In the genomic region with DNA sequence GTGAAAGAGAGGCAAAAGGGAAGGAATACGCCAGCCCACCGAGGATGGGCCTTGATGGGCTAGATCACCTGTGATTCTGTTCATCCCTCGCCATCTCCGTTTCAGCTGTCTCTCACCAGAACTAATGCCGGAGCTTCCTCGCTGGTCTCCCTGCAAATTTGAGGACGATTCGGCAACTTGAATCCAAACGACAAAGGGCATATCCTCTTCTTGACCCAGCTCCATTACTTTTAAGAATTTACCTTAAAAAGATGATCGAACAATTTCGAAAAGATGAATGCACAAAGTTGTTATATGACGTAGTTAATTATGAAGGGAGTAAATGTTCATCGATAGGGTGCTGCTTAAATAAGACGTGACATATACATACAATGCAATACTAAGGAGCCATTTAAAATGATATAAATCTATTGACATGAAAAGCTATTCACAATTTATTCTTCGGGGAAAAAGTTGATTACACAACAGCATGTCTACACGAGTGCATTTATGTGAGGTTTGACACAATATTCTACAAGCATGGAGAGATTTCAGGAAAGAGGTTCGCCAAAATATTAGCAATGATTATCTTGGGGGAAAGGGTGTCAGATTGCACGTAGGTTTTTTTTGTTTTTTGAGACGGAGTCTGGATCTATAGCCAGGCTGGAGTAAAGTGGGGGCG, we compare ENCODE assay signal across 8 cellular contexts. TPM values are rescaled to one million over a fixed set of nuclear protein-coding genes. Genes with fewer than 3 reads are reported as not detected.
DNase-seq lines count a peak whose midpoint lies in the region; ATAC-seq, FAIRE-seq and TF ChIP-seq lines count a peak whose summit lies in the region.

No MANE protein-coding gene starts in this region.

- SMC1A ChIA-PET in GM12878 (lab: Charles Lee; ENCODE audit: uncharacterized antibody, unreplicated experiment) = interaction anchor here (0.8 to 1.9 kb wide), 13 partner anchors 10 to 248 kb away, joined by 3 to 9 read pairs (median 4); no protein-coding TSS in a partner anchor

- no peaks in the 10 kb centered on the region for H3K9me3 ChIP-seq in GM12878 (replicated peaks; ENCODE audit: control insufficient read depth, insufficient read depth, low read length)

- ATAC-seq in HG02943 (IDR thresholded peaks at IDR 0.05; ENCODE audit: low read depth, unreplicated experiment) (peak; percentile 15), GM12878 (no peak; the same call in 2 of the 3 replicates)

- TF ChIP-seq EP300 in GM12878 (IDR thresholded peaks at IDR 0.05; ENCODE audit: borderline replicate concordance in 1 of 2, control insufficient read depth in 1 of 2, low read depth in 2 of 2, low read length in 2 of 2) = no peak

- H2AFZ ChIP-seq in GM12878 (ENCODE audit: control insufficient read depth, low read depth, low read length) = peak overlapping the region; percentile 100

- intact Hi-C loops in GM12878 (cut with micrococcal nuclease; ENCODE audit: unreplicated experiment) = no loop called here

- no peak for TF ChIP-seq RAD21 in GM12878 (IDR thresholded peaks at IDR 0.05; ENCODE audit: insufficient read depth, low read depth, low read length)

- H3K4me1 ChIP-seq in GM12878 (ENCODE audit: control insufficient read depth, insufficient read depth, low read length) = no peaks in the 10 kb centered on the region

- H4K20me1 ChIP-seq in GM12878 (ENCODE audit: control insufficient read depth, insufficient read depth) = no peaks in the 10 kb centered on the region

- POLR2A ChIA-PET in GM12878 (lab: Charles Lee) = interaction anchor here (0.9 to 1.5 kb wide), 4 partner anchors 18 to 214 kb away, joined by 3 to 6 read pairs (median 4); no protein-coding TSS in a partner anchor

- H3K4me2 ChIP-seq in GM12878 (ENCODE audit: control insufficient read depth, insufficient read depth) = peak overlapping the region; percentile 70

- H3K79me2 ChIP-seq in GM12878 (ENCODE audit: control insufficient read depth, insufficient read depth, low read length) = peaks cover 17% of the 10 kb centered on the region

- H3K4me3 Mint-ChIP-seq in mesothelial cell of epicardium = peak overlapping the region; percentile 87

- WGBS in GM12878 (ENCODE audit: insufficient coverage, insufficient replicate concordance, low lambda C conversion rate, missing lambda C conversion rate) = 21% methylated on average over 20 of the region's 20 CpGs

- no peaks in the 10 kb centered on the region for H3K27me3 Mint-ChIP-seq in mesothelial cell of epicardium (ENCODE audit: low read depth)

- peak overlapping the region; percentile 47 for H3K27ac ChIP-seq in GM12878 (ENCODE audit: control insufficient read depth, insufficient read depth)

- peak overlapping the region; percentile 81 for H3K4me3 ChIP-seq in GM12864 (ENCODE audit: low read depth, low read length)
- H3K4me3 ChIP-seq in GM12878 = peak overlapping the region; percentile 77

- H3K27me3 ChIP-seq in GM12878 (replicated peaks in 1 of 2; ENCODE audit: control insufficient read depth in 2 of 2, insufficient read depth in 2 of 2, low read length in 1 of 2) = no peaks in the 10 kb centered on the region

- RAD21 ChIA-PET in GM12878 (lab: Charles Lee; ENCODE audit: unreplicated experiment) = interaction anchor here (1.0 to 1.6 kb wide), 7 partner anchors 21 to 214 kb away, joined by 3 to 7 read pairs (median 4); no protein-coding TSS in a partner anchor

- CTCF ChIA-PET in GM12878 (lab: Yijun Ruan, JAX) = interaction anchor here (0.8 to 1.7 kb wide), 6 partner anchors 10 to 120 kb away, joined by 3 to 10 read pairs (median 4); no protein-coding TSS in a partner anchor

- H3K9ac ChIP-seq in GM12878 (ENCODE audit: control insufficient read depth, insufficient read depth, low read length) = peak overlapping the region; percentile 84

- TF ChIP-seq CTCF in GM12864 (IDR thresholded peaks at IDR 0.05; ENCODE audit: low read depth, low read length, missing control alignments) (no peak), GM12878 (IDR thresholded peaks at IDR 0.05 in 2 of 3, conservative IDR thresholded peaks at IDR 0.05 in 1 of 3; ENCODE audit: control insufficient read depth in 2 of 3, extremely low read depth in 1 of 3, insufficient read depth in 1 of 3, low read depth in 3 of 3, low read length in 3 of 3) (no peak), mesothelial cell of epicardium (IDR thresholded peaks at IDR 0.05; ENCODE audit: unreplicated experiment) (no peak)

- no peak for DNase-seq in GM12864 (ENCODE audit: low read depth)
- no peak for DNase-seq in GM12878 (ENCODE audit: low read depth, low spot score)
- no peak for DNase-seq in mesothelial cell of epicardium (ENCODE audit: low spot score in 2 of 2, unreplicated experiment in 2 of 2)
- no peak for DNase-seq in NCI-H1436 (lab: John Stamatoyannopoulos, UW)
- no peak for DNase-seq in activated effector memory CD4-positive, alpha-beta T cell treated with Interleukin-2 at 50 U/mL for 16 hours
- DNase-seq in SW 1271 (lab: John Stamatoyannopoulos, UW) = no peak
- DNase-seq in G401 (ENCODE audit: low spot score) = no peak

- in situ Hi-C loops in GM12878 (cut with MboI) = no loop called here
- in situ Hi-C loops in G401 (cut with HindIII; ENCODE audit: low sequenced_read_pairs) = no loop called here

- no peak for FAIRE-seq in GM12878 (lab: Jason Lieb, UNC)

- peak overlapping the region; percentile 93 for H3K27ac Mint-ChIP-seq in mesothelial cell of epicardium

- TF ChIP-seq POLR2A in GM12878 (IDR thresholded peaks at IDR 0.05; ENCODE audit: low read depth, low read length) = no peak

- H3K36me3 ChIP-seq in GM12878 (ENCODE audit: control insufficient read depth in 2 of 2, insufficient read depth in 2 of 2, low read length in 1 of 2) = no peaks in the 10 kb centered on the region

- H3K9me3 Mint-ChIP-seq in mesothelial cell of epicardium = no peaks in the 10 kb centered on the region

- H3K4me1 Mint-ChIP-seq in mesothelial cell of epicardium = peaks cover 29% of the 10 kb centered on the region

- BruUV-seq in GM12878 (replicated peaks; lab: Mats Ljungman, UMichigan) = TSS peak; percentile 99

- no peaks in the 10 kb centered on the region for H3K36me3 Mint-ChIP-seq in mesothelial cell of epicardium

TF ChIP-seq in GM12878, 131 proteins besides CTCF, POLR2A, EP300 and RAD21 (continues in another document):
- TF ChIP-seq MEF2A (IDR thresholded peaks at IDR 0.05; ENCODE audit: insufficient read depth, low read depth, low read length) = no peak
- TF ChIP-seq FOXK2 (IDR thresholded peaks at IDR 0.05) = no peak
- no peak for TF ChIP-seq DPF2 (IDR thresholded peaks at IDR 0.05)
- TF ChIP-seq NFXL1 (IDR thresholded peaks at IDR 0.05; ENCODE audit: borderline replicate concordance) = no peak
- TF ChIP-seq, protein P1, sequence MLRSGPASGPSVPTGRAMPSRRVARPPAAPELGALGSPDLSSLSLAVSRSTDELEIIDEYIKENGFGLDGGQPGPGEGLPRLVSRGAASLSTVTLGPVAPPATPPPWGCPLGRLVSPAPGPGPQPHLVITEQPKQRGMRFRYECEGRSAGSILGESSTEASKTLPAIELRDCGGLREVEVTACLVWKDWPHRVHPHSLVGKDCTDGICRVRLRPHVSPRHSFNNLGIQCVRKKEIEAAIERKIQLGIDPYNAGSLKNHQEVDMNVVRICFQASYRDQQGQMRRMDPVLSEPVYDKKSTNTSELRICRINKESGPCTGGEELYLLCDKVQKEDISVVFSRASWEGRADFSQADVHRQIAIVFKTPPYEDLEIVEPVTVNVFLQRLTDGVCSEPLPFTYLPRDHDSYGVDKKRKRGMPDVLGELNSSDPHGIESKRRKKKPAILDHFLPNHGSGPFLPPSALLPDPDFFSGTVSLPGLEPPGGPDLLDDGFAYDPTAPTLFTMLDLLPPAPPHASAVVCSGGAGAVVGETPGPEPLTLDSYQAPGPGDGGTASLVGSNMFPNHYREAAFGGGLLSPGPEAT (IDR thresholded peaks at IDR 0.05; ENCODE audit: low read depth) = 0 out of 2 replicates have a peak, but pooled peaks have one; percentile 9

RNA-seq across cellular contexts. Expression of a gene that starts 0.9 kb away (rescaled TPM):
- 41.3 and 46.5 TPM in 2 replicates for total RNA-seq in GM12878 (2013; cell fraction: nucleolus; rRNA removed)
- 9.3 and 10.8 TPM in 2 replicates for total RNA-seq in GM12878 (2014; rRNA removed)
- total RNA-seq in GM12878 (2014; rRNA removed; fragmentation: Illumina TruSeq; extraction: Trizol) = 8.9 and 9.1 TPM in 2 replicates
- total RNA-seq in GM12878 (2021) = 17.9 and 18.1 TPM in 2 replicates
- 10.5 TPM for polyA plus RNA-seq in GM12878 (2011; ENCODE audit: low read depth)
- polyA plus RNA-seq in GM12878 (2011; rRNA removed) = 10.5 and 20.0 TPM in 2 replicates
- 15.5 and 15.8 TPM in 2 replicates for polyA plus RNA-seq in GM12878 (2011; cell fraction: cytosol; rRNA removed)
- polyA plus RNA-seq in GM12878 (2011; cell fraction: nucleus; rRNA removed) = 50.9 and 53.9 TPM in 2 replicates
- 12.9 and 15.4 TPM in 2 replicates for polyA plus RNA-seq in GM12878 (2012)
- polyA plus RNA-seq in GM12878 (2014; fragmentation: Illumina TruSeq; extraction: Trizol) = 14.1 and 14.4 TPM in 2 replicates
- 1 to 10 TPM; 1.7 to 1.8 TPM for polyA plus RNA-seq in GM12878 (2014; fragmentation: Nextera tagmentation; extraction: Ambion mirVana)
- 11.7 and 11.9 TPM in 2 replicates for polyA plus RNA-seq in GM12878 (2014; rRNA removed)
- 1 to 10 TPM; 2.7 to 3.0 TPM for polyA plus RNA-seq in GM12878 (2016; fragmentation: Nextera tagmentation; extraction: Ambion mirVana)
- 20.7 and 22.8 TPM in 2 replicates for polyA minus RNA-seq in GM12878 (2011; rRNA and poly(A)+ RNA removed)
- polyA minus RNA-seq in GM12878 (2011; cell fraction: cytosol; rRNA and poly(A)+ RNA removed) = 7.6 and 13.9 TPM in 2 replicates
- 15.5 and 26.0 TPM in 2 replicates for polyA minus RNA-seq in GM12878 (2011; cell fraction: nucleus; rRNA and poly(A)+ RNA removed)
- 60.9 to 63.5 TPM (median 61.8 TPM) in 3 replicates for total RNA-seq in mesothelial cell of epicardium
- 12.4 and 16.7 TPM in 2 replicates for total RNA-seq in G401 (2014; rRNA removed; shearing (Covaris generic))

RNA-seq across cellular contexts. Expression of a gene that starts 47.5 kb away (rescaled TPM):
- total RNA-seq in GM12878 (2013; cell fraction: nucleolus; rRNA removed) = 2.3 and 3.5 TPM in 2 replicates
- 0.98 and 2.0 TPM in 2 replicates for total RNA-seq in GM12878 (2014; rRNA removed)
- total RNA-seq in GM12878 (2014; rRNA removed; fragmentation: Illumina TruSeq; extraction: Trizol) = 0.58 and 0.97 TPM in 2 replicates
- total RNA-seq in GM12878 (2021) = 1.0 and 2.6 TPM in 2 replicates
- polyA plus RNA-seq in GM12878 (2011; ENCODE audit: low read depth) = 0.26 TPM
- polyA plus RNA-seq in GM12878 (2011; rRNA removed) = 1.9 and 2.3 TPM in 2 replicates
- 4.7 and 5.6 TPM in 2 replicates for polyA plus RNA-seq in GM12878 (2011; cell fraction: cytosol; rRNA removed)
- 4.5 and 6.3 TPM in 2 replicates for polyA plus RNA-seq in GM12878 (2011; cell fraction: nucleus; rRNA removed)
- 1.1 and 1.3 TPM in 2 replicates for polyA plus RNA-seq in GM12878 (2012)
- polyA plus RNA-seq in GM12878 (2014; fragmentation: Illumina TruSeq; extraction: Trizol) = 0.82 and 0.88 TPM in 2 replicates
- polyA plus RNA-seq in GM12878 (2014; fragmentation: Nextera tagmentation; extraction: Ambion mirVana) = 1 to 10 TPM in 1 of 2 experiments, under 1 TPM in 1; 0.79 to 1.1 TPM
- 1.6 and 3.1 TPM in 2 replicates for polyA plus RNA-seq in GM12878 (2014; rRNA removed)
- 1 to 10 TPM in 1 of 2 experiments, not detected in 1; 1.5 TPM for polyA plus RNA-seq in GM12878 (2016; fragmentation: Nextera tagmentation; extraction: Ambion mirVana)
- polyA minus RNA-seq in GM12878 (2011; rRNA and poly(A)+ RNA removed) = 1.9 and 2.6 TPM in 2 replicates
- polyA minus RNA-seq in GM12878 (2011; cell fraction: cytosol; rRNA and poly(A)+ RNA removed) = 1.9 TPM in 1 of 2 replicates, not detected in the other
- polyA minus RNA-seq in GM12878 (2011; cell fraction: nucleus; rRNA and poly(A)+ RNA removed) = 0.97 and 2.2 TPM in 2 replicates
- total RNA-seq in mesothelial cell of epicardium = 6.1 to 9.0 TPM (median 8.0 TPM) in 3 replicates
- total RNA-seq in G401 (2014; rRNA removed; shearing (Covaris generic)) = 2.6 and 18.0 TPM in 2 replicates
